ENCODE assay signal across 1 cellular context in genomic region chr11:10388096-10388495, GRCh38.
TF ChIP-seq lines count a peak whose summit lies in the region.

No MANE protein-coding gene starts in this region.

TF ChIP-seq in SK-N-SH, 30 proteins besides CTCF, POLR2A, EP300 and RAD21 (continued from another document):
- TF ChIP-seq USF1 (IDR thresholded peaks at IDR 0.05; ENCODE audit: borderline replicate concordance, low read depth) (no peak), TAF1 (IDR thresholded peaks at IDR 0.05; ENCODE audit: borderline replicate concordance, low read depth, low read length) (no peak), FOXM1 (IDR thresholded peaks at IDR 0.05; ENCODE audit: low read depth) (no peak), FOSL2 (IDR thresholded peaks at IDR 0.05; ENCODE audit: borderline replicate concordance, low read depth) (no peak), NFIC (IDR thresholded peaks at IDR 0.05; ENCODE audit: borderline replicate concordance) (no peak), TCF12 (IDR thresholded peaks at IDR 0.05) (no peak), NRF1 (IDR thresholded peaks at IDR 0.05; ENCODE audit: low read depth, low read length) (no peak), RXRA (IDR thresholded peaks at IDR 0.05; ENCODE audit: borderline replicate concordance, low read depth) (no peak), GATA2 (CRISPR knock-in tag; IDR thresholded peaks at IDR 0.05) (no peak)
